Comparison of ENCODE assay signal across 1 cellular context in the genomic region with DNA sequence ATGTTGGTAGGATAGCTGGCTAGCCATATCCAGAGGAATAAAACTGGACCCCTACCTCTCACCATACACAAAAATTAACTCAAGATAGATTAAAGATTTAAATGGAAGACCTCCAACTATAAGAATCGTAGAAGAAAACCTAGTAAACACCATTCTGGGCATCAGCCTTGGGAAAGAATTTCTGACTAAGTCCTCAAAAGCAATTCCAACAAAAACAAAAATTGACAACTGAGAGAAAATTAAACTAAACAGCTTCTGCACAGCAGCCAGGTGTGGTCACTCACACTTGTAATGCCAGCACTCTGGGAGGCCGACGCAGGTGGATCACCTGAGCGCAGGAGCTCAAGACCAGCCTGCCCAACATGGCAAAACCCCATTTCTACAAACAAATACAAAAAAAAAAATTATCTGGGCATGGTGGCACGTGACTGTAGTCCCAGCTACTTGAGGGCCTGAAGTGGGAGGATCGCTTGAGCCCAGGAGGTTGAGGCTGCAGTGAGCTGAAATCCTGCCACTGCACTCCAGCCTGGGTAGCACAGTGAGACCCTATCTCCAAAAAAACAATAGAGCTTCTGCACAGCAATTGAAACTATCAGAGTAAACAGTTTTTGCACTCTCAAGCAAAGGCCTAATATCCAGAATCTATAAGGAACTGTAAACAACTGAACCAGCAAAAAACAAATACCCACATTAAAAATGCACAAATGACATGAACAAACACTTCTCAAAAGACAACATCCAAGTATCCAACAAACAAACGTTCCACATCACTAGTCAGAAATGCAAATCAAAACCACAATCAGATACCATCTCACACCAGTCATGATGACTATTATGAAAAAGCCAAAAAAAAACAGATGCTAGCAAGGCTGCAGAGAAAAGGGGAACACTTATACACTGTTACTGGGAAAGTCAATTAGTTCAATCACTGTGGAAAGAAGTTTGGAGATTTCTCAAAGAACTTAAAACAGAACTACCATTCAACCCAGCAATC.
TF ChIP-seq lines count a peak whose summit lies in the region.

No MANE protein-coding gene starts in this region.

TF ChIP-seq in endothelial cell of umbilical vein, 7 proteins besides CTCF, POLR2A, EP300 and RAD21:
- no peak for TF ChIP-seq GATA2 (IDR thresholded peaks at IDR 0.05; ENCODE audit: insufficient read depth, insufficient read length, low read depth, low read length)
- TF ChIP-seq, protein P1, sequence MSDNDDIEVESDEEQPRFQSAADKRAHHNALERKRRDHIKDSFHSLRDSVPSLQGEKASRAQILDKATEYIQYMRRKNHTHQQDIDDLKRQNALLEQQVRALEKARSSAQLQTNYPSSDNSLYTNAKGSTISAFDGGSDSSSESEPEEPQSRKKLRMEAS (IDR thresholded peaks at IDR 0.05; ENCODE audit: insufficient read depth, insufficient read length), result no peak
- no peak for TF ChIP-seq JUN (IDR thresholded peaks at IDR 0.05; ENCODE audit: borderline replicate concordance, insufficient read depth, insufficient read length, low read depth)
- no peak for TF ChIP-seq POLR2AphosphoS5 (IDR thresholded peaks at IDR 0.05; ENCODE audit: insufficient read depth, low read depth, low read length)
- no peak for TF ChIP-seq EZH2 (IDR thresholded peaks at IDR 0.05; ENCODE audit: borderline replicate concordance, low read depth, low read length, severe bottlenecking)
- no peak for TF ChIP-seq FOS (IDR thresholded peaks at IDR 0.05; ENCODE audit: borderline replicate concordance, insufficient read depth, low read length)
- no peak for TF ChIP-seq MYC (IDR thresholded peaks at IDR 0.05; ENCODE audit: low read depth, low read length)
